In genomic region chr11:46526489-46527215, GRCh38 we compare ENCODE assay signal across 26 cellular contexts.
"Had no signal": no experiment of that assay in that cellular context is flagged by ENCODE, and none has a peak within 500 bp of the region (broad histone marks: within the 10 kb centered on the region; RNA-seq: fewer than 3 reads in every experiment).

No MANE protein-coding gene starts in this region.

- H3K9me3 ChIP-seq: ascending aorta, esophagus squamous epithelium, pancreas, suprapubic skin, tibial artery, upper lobe of right lung had no signal

- ATAC-seq: pancreas, upper lobe of right lung had no signal

- H3K4me1 ChIP-seq: ascending aorta had no signal

- H3K27ac ChIP-seq: ascending aorta, brain microvascular endothelial cell, epithelial cell of prostate, esophagus squamous epithelium, left ventricle myocardium inferior, pancreas, right atrium auricular region, suprapubic skin, tibial artery, upper lobe of right lung had no signal

- FAIRE-seq: frontal cortex, islet of Langerhans, pancreas had no signal

- H3K36me3 ChIP-seq: ascending aorta, brain microvascular endothelial cell, esophagus squamous epithelium, left ventricle myocardium inferior, pancreas, right atrium auricular region, suprapubic skin, upper lobe of right lung had no signal

- H3K4me3 ChIP-seq: ascending aorta, esophagus squamous epithelium, left ventricle myocardium inferior, lung, pancreas, right atrium auricular region, suprapubic skin, tibial artery, upper lobe of right lung had no signal

- DNase-seq: activated CD4-positive, alpha-beta T cell treated with anti-CD3 and anti-CD28 coated beads for 48 hours; activated CD4-positive, alpha-beta T cell treated with anti-CD3 and anti-CD28 coated beads, Interleukin-2, amount 50 U/mL, for 48 hours; activated CD4-positive, CD25-positive, alpha-beta regulatory T cell; activated CD8-positive, alpha-beta memory T cell treated with anti-CD3 and anti-CD28 coated beads for 24 hours; activated effector memory CD4-positive, alpha-beta T cell treated with anti-CD3 and anti-CD28 coated beads, Interleukin-2, amount 50 U/mL, for 16 hours; activated naive CD4-positive, alpha-beta T cell treated with anti-CD3 and anti-CD28 coated beads for 36 hours; activated naive CD8-positive, alpha-beta T cell treated with anti-CD3 and anti-CD28 coated beads for 36 hours; brain microvascular endothelial cell; effector CD4-positive, alpha-beta T cell; esophagus squamous epithelium; glutamatergic neuron; left ventricle myocardium inferior; nephron progenitor cell; nucleus accumbens; pancreas; stimulated activated CD4-positive, alpha-beta T cell treated with anti-CD3 and anti-CD28 coated beads, Interleukin-4, amount 100 ng/mL, for 4 hours; stimulated activated naive CD4-positive, alpha-beta T cell; tibial artery; upper lobe of right lung had no signal

- H3K27me3 ChIP-seq: ascending aorta, brain microvascular endothelial cell, esophagus squamous epithelium, pancreas, right atrium auricular region, suprapubic skin, tibial artery, upper lobe of right lung had no signal
